26 cellular contexts compared by ENCODE assay signal in the genomic region with DNA sequence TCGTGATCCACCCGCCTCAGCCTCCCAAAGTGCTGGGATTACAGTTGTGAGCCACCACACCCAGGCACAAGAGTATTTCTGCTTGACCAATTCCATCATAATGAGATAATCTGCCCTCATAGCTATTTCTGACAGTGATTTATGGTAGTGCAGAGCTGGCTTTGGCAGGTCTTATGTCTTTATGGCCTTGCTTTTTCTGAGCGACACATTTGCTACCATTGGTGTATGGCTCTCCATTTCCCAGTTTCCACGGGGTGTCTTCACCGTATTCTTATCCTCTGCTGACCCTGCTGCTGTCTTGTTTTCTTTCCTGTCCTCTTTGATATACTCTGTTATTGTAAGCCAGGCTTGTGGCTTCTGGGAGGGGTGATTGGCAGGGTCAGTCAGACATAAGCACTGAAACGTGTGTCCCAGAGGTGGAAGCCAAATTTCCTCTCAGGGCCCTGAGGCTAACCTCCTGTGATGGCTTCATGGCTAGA.
DNase-seq lines count a peak whose midpoint lies in the region; ATAC-seq and TF ChIP-seq lines count a peak whose summit lies in the region.
"Had no signal": no experiment of that assay in that cellular context is flagged by ENCODE, and none has a peak within 500 bp of the region (broad histone marks: within the 10 kb centered on the region; RNA-seq: fewer than 3 reads in every experiment).

No MANE protein-coding gene starts in this region.

- H3K27me3 Mint-ChIP-seq in nephron progenitor cell (ENCODE audit: low read depth, poor library complexity): peaks cover 9% of the 10 kb centered on the region
- H3K27me3 Mint-ChIP-seq: activated CD4-positive, alpha-beta T cell treated with anti-CD3 and anti-CD28 coated beads, Interleukin-2, amount 10 ng/mL, durations not matched to agents 7 days and 5 days; central memory CD8-positive, alpha-beta T cell; naive thymus-derived CD4-positive, alpha-beta T cell; stimulated activated memory B cell treated with anti-CD40 and anti-IgM and Interleukin-4, amounts not matched to agents 10 μg/mL and 1 μg/mL and 100 μg/mL, for 72 hours had no signal

- H3K4me3 ChIP-seq in BLaER1 (no peak overlapping the region), HEK293 (ENCODE audit: low read depth, low read length) (no peak overlapping the region), sigmoid colon (no peak overlapping the region)
- H3K4me3 ChIP-seq: gastroesophageal sphincter, tibial nerve had no signal

- H3K36me3 ChIP-seq in BLaER1 (no peaks in the 10 kb centered on the region), HEK293 (ENCODE audit: control insufficient read depth in 2 of 2, insufficient read depth in 1 of 2, low read length in 2 of 2) (no peaks in the 10 kb centered on the region), sigmoid colon (no peaks in the 10 kb centered on the region)
- H3K36me3 ChIP-seq: gastroesophageal sphincter, tibial nerve had no signal

- peak overlapping the region; percentile 19 for H3K4me3 Mint-ChIP-seq in nephron progenitor cell
- H3K4me3 Mint-ChIP-seq: activated CD4-positive, alpha-beta T cell treated with anti-CD3 and anti-CD28 coated beads, Interleukin-2, amount 10 ng/mL, durations not matched to agents 7 days and 5 days; CD8-positive, alpha-beta T cell; central memory CD8-positive, alpha-beta T cell; naive thymus-derived CD4-positive, alpha-beta T cell; stimulated activated memory B cell treated with anti-CD40 and anti-IgM and Interleukin-4, amounts not matched to agents 10 μg/mL and 1 μg/mL and 100 μg/mL, for 72 hours had no signal

- H3K36me3 Mint-ChIP-seq in nephron progenitor cell (ENCODE audit: low read depth): peaks cover 15% of the 10 kb centered on the region
- H3K36me3 Mint-ChIP-seq: CD8-positive, alpha-beta T cell had no signal

- no peak for TF ChIP-seq POLR2A in sigmoid colon (IDR thresholded peaks at IDR 0.05)

- POLR2A ChIA-PET in HEK293 (lab: Yijun Ruan, JAX): no interaction called here

- TF ChIP-seq CTCF in HEK293 (tag by site-specific recombination; IDR thresholded peaks at IDR 0.05): no peak
- no peak for TF ChIP-seq CTCF in VCaP (conservative IDR thresholded peaks at IDR 0.05)
- TF ChIP-seq CTCF in nephron progenitor cell (IDR thresholded peaks at IDR 0.05): no peak
- TF ChIP-seq CTCF in sigmoid colon (IDR thresholded peaks at IDR 0.05): no peak

- H3K9me3 Mint-ChIP-seq in nephron progenitor cell: peaks cover 5% of the 10 kb centered on the region
- H3K9me3 Mint-ChIP-seq: activated CD4-positive, alpha-beta T cell treated with anti-CD3 and anti-CD28 coated beads, Interleukin-2, amount 10 ng/mL, durations not matched to agents 7 days and 5 days; CD8-positive, alpha-beta T cell; central memory CD8-positive, alpha-beta T cell had no signal

- ATAC-seq in HG02610 (IDR thresholded peaks at IDR 0.05; ENCODE audit: unreplicated experiment): no peak
- no peak for ATAC-seq in HG03108 (IDR thresholded peaks at IDR 0.05; ENCODE audit: unreplicated experiment)
- ATAC-seq: CD8-positive, alpha-beta T cell; gastroesophageal sphincter; naive thymus-derived CD4-positive, alpha-beta T cell; Right ventricle myocardium inferior; stimulated activated memory B cell treated with anti-CD40 and anti-IgM and Interleukin-4, amounts not matched to agents 10 μg/mL and 1 μg/mL and 100 μg/mL, for 72 hours had no signal

- DNase-seq in nephron progenitor cell (peak; percentile 14), superior temporal gyrus (ENCODE audit: extremely low spot score) (no peak), sigmoid colon (no peak)
- DNase-seq: activated CD4-positive, alpha-beta T cell treated with anti-CD3 and anti-CD28 coated beads, Interleukin-2, amount 10 ng/mL, durations not matched to agents 7 days and 5 days; activated CD8-positive, alpha-beta memory T cell treated with anti-CD3 and anti-CD28 coated beads, Interleukin-2, amount 50 U/mL, for 48 hours; activated naive CD4-positive, alpha-beta T cell; amygdala; CD8-positive, alpha-beta T cell; DMS79; GOT3; mesenchymal stem cell; naive thymus-derived CD4-positive, alpha-beta T cell; NCI-H1930; NCI-H446; stimulated activated CD4-positive, alpha-beta T cell treated with anti-CD3 and anti-CD28 coated beads, Interleukin-1b, Interleukin-23, amount 100 ng/mL, for 48 hours had no signal

- H3K27ac ChIP-seq in BLaER1: no peak overlapping the region
- peak overlapping the region; percentile 14; the same call in 1 of the 2 replicates for H3K27ac ChIP-seq in HEK293 (ENCODE audit: extremely low read depth, low read depth, low read length)
- 0 out of 2 replicates have a peak overlapping the region, but pooled peaks have one; percentile 10 for H3K27ac ChIP-seq in VCaP
- H3K27ac ChIP-seq in sigmoid colon: no peak overlapping the region
- H3K27ac ChIP-seq: KMS-11, tibial nerve had no signal

- 48 to 81% methylated on average over 6 of the region's 6 CpGs for WGBS in sigmoid colon, 2 donors

- no peak overlapping the region for H3K9ac ChIP-seq in BLaER1
- H3K9ac ChIP-seq: KMS-11 had no signal

- no peaks in the 10 kb centered on the region for H4K20me1 ChIP-seq in BLaER1

- H3K4me2 ChIP-seq in BLaER1: peak overlapping the region; percentile 38
- H3K4me2 ChIP-seq: KMS-11 had no signal

- H3K9me3 ChIP-seq in BLaER1 (peaks cover 17% of the 10 kb centered on the region), HEK293 (ENCODE audit: control insufficient read depth, insufficient read depth, low read depth, low read length) (no peaks in the 10 kb centered on the region), sigmoid colon (no peaks in the 10 kb centered on the region)
- H3K9me3 ChIP-seq: gastroesophageal sphincter, tibial nerve had no signal

- H3K27ac Mint-ChIP-seq in nephron progenitor cell: no peak overlapping the region
- H3K27ac Mint-ChIP-seq: activated CD4-positive, alpha-beta T cell treated with anti-CD3 and anti-CD28 coated beads, Interleukin-2, amount 10 ng/mL, durations not matched to agents 7 days and 5 days; CD8-positive, alpha-beta T cell; stimulated activated memory B cell treated with anti-CD40 and anti-IgM and Interleukin-4, amounts not matched to agents 10 μg/mL and 1 μg/mL and 100 μg/mL, for 72 hours had no signal

- peaks cover 10% of the 10 kb centered on the region for H3K4me1 ChIP-seq in BLaER1
- peaks cover 38% of the 10 kb centered on the region for H3K4me1 ChIP-seq in HEK293 (ENCODE audit: control insufficient read depth, insufficient read depth, low read length)
- no peaks in the 10 kb centered on the region for H3K4me1 ChIP-seq in sigmoid colon

- H3K4me1 Mint-ChIP-seq in nephron progenitor cell: peaks cover 57% of the 10 kb centered on the region
- H3K4me1 Mint-ChIP-seq: central memory CD8-positive, alpha-beta T cell; stimulated activated memory B cell treated with anti-CD40 and anti-IgM and Interleukin-4, amounts not matched to agents 10 μg/mL and 1 μg/mL and 100 μg/mL, for 72 hours had no signal

- TF ChIP-seq EP300 in sigmoid colon (IDR thresholded peaks at IDR 0.05): no peak

- CTCF ChIA-PET in HEK293 (lab: Yijun Ruan, JAX): interaction anchor here (0.6 to 1.3 kb wide), 4 partner anchors 9 to 299 kb away, joined by 3 read pairs; no protein-coding TSS in a partner anchor

- H3K27me3 ChIP-seq in BLaER1 (no peaks in the 10 kb centered on the region), sigmoid colon (peaks cover 0 to 16% (median 0%) of the 10 kb centered on the region in 3 donors)
- H3K27me3 ChIP-seq: gastroesophageal sphincter, tibial nerve had no signal

- intact Hi-C loops in sigmoid colon (cut with DNase I): no loop called here

TF ChIP-seq in HEK293, 187 proteins besides CTCF, POLR2A, EP300 and RAD21 (continues in another document):
- TF ChIP-seq GLI4 (tag by site-specific recombination; IDR thresholded peaks at IDR 0.05) (peak; percentile 77; the same call in 1 of the 2 replicates), ZNF311 (tag by site-specific recombination; IDR thresholded peaks at IDR 0.05; ENCODE audit: borderline replicate concordance) (no peak), ZNF266 (tag by site-specific recombination; IDR thresholded peaks at IDR 0.05; ENCODE audit: low read depth) (no peak), ZFP3 (tag by site-specific recombination; IDR thresholded peaks at IDR 0.05; ENCODE audit: low read depth) (no peak), GFI1B (tag by site-specific recombination; IDR thresholded peaks at IDR 0.05) (peak; percentile 10; the same call in 1 of the 2 replicates), ZBTB48 (tag by site-specific recombination; IDR thresholded peaks at IDR 0.05) (no peak)
- TF ChIP-seq, protein P1, sequence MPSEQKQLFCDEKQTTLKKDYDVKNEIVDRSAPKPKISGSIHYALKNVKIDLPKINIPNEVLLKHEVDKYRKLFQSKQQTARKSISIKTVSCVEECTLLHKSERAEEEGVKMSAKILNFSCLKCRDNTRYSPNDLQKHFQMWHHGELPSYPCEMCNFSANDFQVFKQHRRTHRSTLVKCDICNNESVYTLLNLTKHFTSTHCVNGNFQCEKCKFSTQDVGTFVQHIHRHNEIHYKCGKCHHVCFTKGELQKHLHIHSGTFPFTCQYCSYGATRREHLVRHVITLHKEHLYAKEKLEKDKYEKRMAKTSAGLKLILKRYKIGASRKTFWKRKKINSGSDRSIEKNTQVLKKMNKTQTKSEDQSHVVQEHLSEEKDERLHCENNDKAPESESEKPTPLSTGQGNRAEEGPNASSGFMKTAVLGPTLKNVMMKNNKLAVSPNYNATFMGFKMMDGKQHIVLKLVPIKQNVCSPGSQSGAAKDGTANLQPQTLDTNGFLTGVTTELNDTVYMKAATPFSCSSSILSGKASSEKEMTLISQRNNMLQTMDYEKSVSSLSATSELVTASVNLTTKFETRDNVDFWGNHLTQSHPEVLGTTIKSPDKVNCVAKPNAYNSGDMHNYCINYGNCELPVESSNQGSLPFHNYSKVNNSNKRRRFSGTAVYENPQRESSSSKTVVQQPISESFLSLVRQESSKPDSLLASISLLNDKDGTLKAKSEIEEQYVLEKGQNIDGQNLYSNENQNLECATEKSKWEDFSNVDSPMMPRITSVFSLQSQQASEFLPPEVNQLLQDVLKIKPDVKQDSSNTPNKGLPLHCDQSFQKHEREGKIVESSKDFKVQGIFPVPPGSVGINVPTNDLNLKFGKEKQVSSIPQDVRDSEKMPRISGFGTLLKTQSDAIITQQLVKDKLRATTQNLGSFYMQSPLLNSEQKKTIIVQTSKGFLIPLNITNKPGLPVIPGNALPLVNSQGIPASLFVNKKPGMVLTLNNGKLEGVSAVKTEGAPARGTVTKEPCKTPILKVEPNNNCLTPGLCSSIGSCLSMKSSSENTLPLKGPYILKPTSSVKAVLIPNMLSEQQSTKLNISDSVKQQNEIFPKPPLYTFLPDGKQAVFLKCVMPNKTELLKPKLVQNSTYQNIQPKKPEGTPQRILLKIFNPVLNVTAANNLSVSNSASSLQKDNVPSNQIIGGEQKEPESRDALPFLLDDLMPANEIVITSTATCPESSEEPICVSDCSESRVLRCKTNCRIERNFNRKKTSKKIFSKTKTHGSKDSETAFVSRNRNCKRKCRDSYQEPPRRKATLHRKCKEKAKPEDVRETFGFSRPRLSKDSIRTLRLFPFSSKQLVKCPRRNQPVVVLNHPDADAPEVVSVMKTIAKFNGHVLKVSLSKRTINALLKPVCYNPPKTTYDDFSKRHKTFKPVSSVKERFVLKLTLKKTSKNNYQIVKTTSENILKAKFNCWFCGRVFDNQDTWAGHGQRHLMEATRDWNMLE (tag by site-specific recombination; conservative IDR thresholded peaks at IDR 0.05; ENCODE audit: low read depth): no peak

Comparison
In these comparisons a context has a peak if more than half of its experiments do, and no peak if none do; other contexts are left out.
1. H3K27ac ChIP-seq: peak in HEK293 (single experiment) and VCaP (single experiment); none in BLaER1 (single experiment) and sigmoid colon (0 of 4).